7 cellular contexts compared by ENCODE assay signal in the genomic region with DNA sequence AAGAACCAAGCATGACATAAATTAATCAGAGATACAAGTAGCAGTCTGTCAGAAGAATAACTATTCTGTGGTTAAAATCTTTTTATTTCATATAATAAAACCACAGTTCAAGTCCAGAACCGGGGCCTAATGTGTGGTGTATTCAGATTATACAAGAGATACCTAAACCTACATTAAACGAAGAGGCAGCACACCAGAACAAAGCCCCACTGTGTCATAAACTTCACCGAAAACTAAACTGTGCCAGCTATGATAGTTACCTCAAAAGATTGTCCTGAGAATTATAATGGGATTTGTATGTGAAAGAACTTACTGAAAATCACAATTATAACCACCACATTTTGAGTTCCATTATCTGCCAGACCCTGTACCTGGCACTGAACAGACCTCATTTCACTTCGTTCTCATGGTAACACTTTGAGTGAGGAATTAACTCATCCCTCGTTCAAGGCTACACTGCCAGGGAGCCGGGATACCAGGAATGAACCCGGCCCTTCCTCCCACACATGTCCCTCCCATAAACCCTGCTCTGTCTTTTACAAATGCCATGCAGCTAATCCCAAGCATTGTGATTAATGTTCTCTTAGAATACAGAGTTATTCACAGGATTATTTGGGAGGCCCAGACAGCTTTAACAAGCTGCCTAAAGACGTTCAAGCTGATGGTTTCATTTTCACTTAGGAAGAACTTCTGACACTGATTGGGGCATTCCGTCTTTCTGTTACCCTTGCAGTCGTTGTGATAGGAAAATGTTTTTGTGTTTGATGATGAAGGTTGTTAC. TPM values are rescaled to one million over a fixed set of nuclear protein-coding genes. Genes with fewer than 3 reads are reported as not detected.
DNase-seq lines count a peak whose midpoint lies in the region; ATAC-seq and TF ChIP-seq lines count a peak whose summit lies in the region.

No MANE protein-coding gene starts in this region.

- H3K27ac ChIP-seq in H9 (ENCODE audit: insufficient read length, low read depth, low read length) (no peak overlapping the region), breast epithelium (peak overlapping the region; percentile 64 to 76), lower lobe of right lung (peak overlapping the region; percentile 56), upper lobe of right lung (peak overlapping the region; percentile 55)

- no peak overlapping the region for H3K14ac ChIP-seq in H9 (ENCODE audit: insufficient read depth, low read length)

- H3K79me2 ChIP-seq in H9 (ENCODE audit: insufficient read depth, low read length) = no peaks in the 10 kb centered on the region

- H2BK15ac ChIP-seq in H9 (ENCODE audit: low read depth, low read length) = no peak overlapping the region

- H3K9me3 Mint-ChIP-seq in H9 = no peaks in the 10 kb centered on the region

- H4K91ac ChIP-seq in H9 (ENCODE audit: insufficient read length, low read depth, low read length) = no peak overlapping the region

- H3K79me1 ChIP-seq in H9 (ENCODE audit: insufficient read depth, low read depth, low read length, poor library complexity, severe bottlenecking) = no peaks in the 10 kb centered on the region

- H2BK20ac ChIP-seq in H9 (ENCODE audit: low read depth, low read length, poor library complexity, severe bottlenecking) = no peak overlapping the region

- H3T11ph ChIP-seq in H9 (ENCODE audit: low read length) = no peak overlapping the region

- peak overlapping the region; percentile 33 to 67 (median 40) for H3K4me3 ChIP-seq in breast epithelium
- peak overlapping the region; percentile 44 for H3K4me3 ChIP-seq in lower lobe of right lung
- peak overlapping the region; percentile 50 for H3K4me3 ChIP-seq in upper lobe of right lung

- H3K23ac ChIP-seq in H9 (ENCODE audit: insufficient read length, low read depth, low read length) = no peak overlapping the region

- H3K4me3 Mint-ChIP-seq in H9 = no peak overlapping the region

- H3K18ac ChIP-seq in H9 (ENCODE audit: insufficient read length, low read depth, low read length) = no peak overlapping the region

- H2BK12ac ChIP-seq in H9 (ENCODE audit: insufficient read length, low read depth, low read length) = no peak overlapping the region

- no peak for DNase-seq in H9
- DNase-seq in NCI-H69 (lab: John Stamatoyannopoulos, UW) = peak; percentile 34
- DNase-seq in breast epithelium (ENCODE audit: low spot score in 2 of 2) = no peak
- DNase-seq in lower lobe of right lung = no peak
- no peak for DNase-seq in upper lobe of right lung
- DNase-seq in posterior cingulate gyrus = no peak

- no peak overlapping the region for H2BK120ac ChIP-seq in H9 (ENCODE audit: low read depth, low read length, poor library complexity, severe bottlenecking)

- H3K36me3 ChIP-seq in breast epithelium (no peaks in the 10 kb centered on the region), lower lobe of right lung (no peaks in the 10 kb centered on the region), upper lobe of right lung (no peaks in the 10 kb centered on the region)

- H3K4me2 ChIP-seq in H9 (ENCODE audit: insufficient read depth, insufficient read length, low read length) = no peak overlapping the region

- no peak overlapping the region for H2BK5ac ChIP-seq in H9 (ENCODE audit: insufficient read length, low read length)

- H3K27me3 Mint-ChIP-seq in H9 (ENCODE audit: low read depth) = no peaks in the 10 kb centered on the region; the same call in none of the 2 replicates

- no peak overlapping the region for H2AK5ac ChIP-seq in H9 (ENCODE audit: insufficient read length, low read length)

- intact Hi-C loops in breast epithelium (cut with DNase I; ENCODE audit: low total_unique reads) = loop anchor here (5.0 kb wide), 1 partner anchor 688 kb away; no protein-coding TSS in a partner anchor
- intact Hi-C loops in lower lobe of right lung (cut with DNase I) = no loop called here
- intact Hi-C loops in upper lobe of right lung (cut with DNase I) = no loop called here
- intact Hi-C loops in posterior cingulate gyrus (cut with DNase I) = no loop called here

- WGBS in H9 (ENCODE audit: extremely low coverage, insufficient read length, low lambda C conversion rate) = no CpG with 5 or more reads among the region's 10 CpGs

- H3K4ac ChIP-seq in H9 (ENCODE audit: low read depth, low read length) = no peak overlapping the region

- no peak overlapping the region for H3K9ac ChIP-seq in H9 (ENCODE audit: extremely low read depth, insufficient read length, low read length)

- H3K9me3 ChIP-seq in H9 (ENCODE audit: control insufficient read depth, low read depth, low read length) (no peaks in the 10 kb centered on the region), breast epithelium (no peaks in the 10 kb centered on the region), lower lobe of right lung (no peaks in the 10 kb centered on the region), upper lobe of right lung (no peaks in the 10 kb centered on the region)

- no peaks in the 10 kb centered on the region for H3K36me3 Mint-ChIP-seq in H9 (ENCODE audit: insufficient read depth in 1 of 3, low read depth in 3 of 3)

- no peaks in the 10 kb centered on the region; the same call in 1 of the 2 replicates for H3K27me3 ChIP-seq in H9 (ENCODE audit: insufficient read depth, low read length)
- H3K27me3 ChIP-seq in breast epithelium = no peaks in the 10 kb centered on the region
- no peaks in the 10 kb centered on the region for H3K27me3 ChIP-seq in lower lobe of right lung (ENCODE audit: low read depth)
- H3K27me3 ChIP-seq in upper lobe of right lung = no peaks in the 10 kb centered on the region

- no peaks in the 10 kb centered on the region for H4K20me1 ChIP-seq in H9 (ENCODE audit: control insufficient read depth, insufficient read depth, insufficient read length)

- H3K4me1 ChIP-seq in H9 (ENCODE audit: insufficient read depth, low read length) = no peaks in the 10 kb centered on the region
- H3K4me1 ChIP-seq in breast epithelium = no peaks in the 10 kb centered on the region
- no peaks in the 10 kb centered on the region for H3K4me1 ChIP-seq in lower lobe of right lung
- H3K4me1 ChIP-seq in upper lobe of right lung = no peaks in the 10 kb centered on the region

- H4K5ac ChIP-seq in H9 (ENCODE audit: insufficient read length, low read depth, low read length) = no peak overlapping the region

- TF ChIP-seq CTCF in H9 (conservative IDR thresholded peaks at IDR 0.05) = no peak
- no peak for TF ChIP-seq CTCF in breast epithelium (IDR thresholded peaks at IDR 0.05)
- TF ChIP-seq CTCF in lower lobe of right lung (IDR thresholded peaks at IDR 0.05) = no peak
- TF ChIP-seq CTCF in upper lobe of right lung (IDR thresholded peaks at IDR 0.05) = no peak

- ATAC-seq in GM18502 (IDR thresholded peaks at IDR 0.05; ENCODE audit: poor library complexity, unreplicated experiment) = peak; percentile 72
- peak; percentile 62 to 79 for ATAC-seq in lower lobe of right lung
- ATAC-seq in upper lobe of right lung = peak; percentile 72

- TF ChIP-seq POLR2A in breast epithelium (IDR thresholded peaks at IDR 0.05) = no peak

- H3K27ac Mint-ChIP-seq in H9 = peak overlapping the region in 1 of 3 experiments; percentile 22; a peak in 1 of 7 replicates

- H3K56ac ChIP-seq in H9 (ENCODE audit: insufficient read length, low read depth, low read length) = no peak overlapping the region

- H3K4me1 Mint-ChIP-seq in H9 = peaks cover 8 to 9% of the 10 kb centered on the region in 2 experiments

- peak overlapping the region; percentile 91 for H2AFZ ChIP-seq in H9 (ENCODE audit: low read length)

- no peaks in the 10 kb centered on the region for H3K23me2 ChIP-seq in H9 (ENCODE audit: insufficient read length, low read depth, low read length, poor library complexity, severe bottlenecking)

- no peak overlapping the region for H4K8ac ChIP-seq in H9 (replicated peaks; ENCODE audit: insufficient read length, low read depth, low read length)

RNA-seq across cellular contexts. Expression of gene CD83, which starts 42.7 kb away (rescaled TPM):
- 6.5 and 7.0 TPM in 2 replicates for total RNA-seq in H9 (2021)
- 10 to 100 TPM in 1 of 3 donors, 1 to 10 TPM in 2; 2.9 to 18.4 (median 4.0) TPM for total RNA-seq in breast epithelium
- total RNA-seq in lower lobe of right lung = 25.0 TPM
- 26.0 TPM for total RNA-seq in upper lobe of right lung
